8 cellular contexts compared by ENCODE assay signal in the genomic region with DNA sequence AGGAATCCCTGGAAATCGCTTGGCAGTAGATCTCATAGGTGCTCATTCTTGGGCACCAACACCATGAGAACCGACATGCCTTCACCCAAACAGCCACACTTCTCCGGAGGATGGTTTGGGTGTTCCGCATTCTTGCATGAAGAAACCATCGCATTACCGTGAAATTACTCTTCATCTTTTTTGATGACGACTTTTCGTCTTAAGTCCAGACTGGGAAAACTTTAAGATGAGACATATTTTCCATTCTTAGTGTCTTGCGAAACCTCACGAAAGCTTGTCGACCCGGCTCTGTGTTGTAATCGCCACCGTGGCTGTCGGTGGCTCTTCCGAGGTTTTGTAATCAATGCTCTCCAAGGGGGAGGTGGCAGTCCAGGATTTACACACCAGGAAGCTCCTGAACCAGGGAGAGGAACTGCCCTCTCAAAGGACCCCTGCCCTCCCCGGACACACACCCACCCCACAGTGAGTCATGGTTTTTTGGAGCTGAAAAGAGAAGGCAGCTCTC. TPM values are rescaled to one million over a fixed set of nuclear protein-coding genes. Genes with fewer than 3 reads are reported as not detected.
DNase-seq lines count a peak whose midpoint lies in the region; ATAC-seq and TF ChIP-seq lines count a peak whose summit lies in the region.

No MANE protein-coding gene starts in this region.

- ATAC-seq in HG02763 (IDR thresholded peaks at IDR 0.05; ENCODE audit: unreplicated experiment) (no peak), GM21737 (IDR thresholded peaks at IDR 0.05; ENCODE audit: unreplicated experiment) (no peak), HG02970 (IDR thresholded peaks at IDR 0.05; ENCODE audit: low FRiP score, unreplicated experiment) (no peak)

- peak overlapping the region; percentile 87 for H3K4me3 Mint-ChIP-seq in osteocyte (ENCODE audit: unreplicated experiment)

- CTCF ChIA-PET in RWPE1 (lab: Yijun Ruan, JAX) = interaction anchor here (0.6 to 0.7 kb wide), 2 partner anchors 8 to 629 kb away, joined by 3 read pairs; no protein-coding TSS in a partner anchor

- TF ChIP-seq CTCF in RWPE1 (conservative IDR thresholded peaks at IDR 0.05; ENCODE audit: low read depth) = no peak
- TF ChIP-seq CTCF in epithelial cell of esophagus (IDR thresholded peaks at IDR 0.05; ENCODE audit: insufficient read depth, low read depth, low read length, missing control alignments) = no peak
- TF ChIP-seq CTCF in osteocyte (IDR thresholded peaks at IDR 0.05) = no peak

- H3K27me3 Mint-ChIP-seq in osteocyte (ENCODE audit: unreplicated experiment) = no peaks in the 10 kb centered on the region

- H3K36me3 Mint-ChIP-seq in osteocyte (ENCODE audit: unreplicated experiment) = peaks cover 5% of the 10 kb centered on the region

- H3K4me1 Mint-ChIP-seq in osteocyte (ENCODE audit: unreplicated experiment) = peaks cover 23% of the 10 kb centered on the region

- DNase-seq in GOT3 (lab: John Stamatoyannopoulos, UW) (peak; percentile 68), RWPE1 (ENCODE audit: low spot score) (peak; percentile 69), epithelial cell of esophagus (ENCODE audit: low read depth) (peak; percentile 97), osteocyte (ENCODE audit: extremely low spot score, unreplicated experiment) (peak; percentile 57), NCI-H1930 (lab: John Stamatoyannopoulos, UW) (no peak)

- peak overlapping the region; percentile 97 for H3K4me3 ChIP-seq in epithelial cell of esophagus (ENCODE audit: low read length)

- no peaks in the 10 kb centered on the region for H3K9me3 Mint-ChIP-seq in osteocyte (ENCODE audit: unreplicated experiment)

- H3K27ac Mint-ChIP-seq in osteocyte (ENCODE audit: unreplicated experiment) = peak overlapping the region; percentile 92

- peak overlapping the region; percentile 88 for H3K27ac ChIP-seq in RWPE1

- POLR2A ChIA-PET in RWPE1 (lab: Yijun Ruan, JAX; ENCODE audit: low non-redundant PET) = interaction anchor here (1.0 kb wide), 1 partner anchor 728 kb away, joined by 3 read pairs; no protein-coding TSS in a partner anchor

RNA-seq across cellular contexts. Expression of gene TOM1, which starts 1.7 kb away (rescaled TPM):
- 55.5 and 57.6 TPM in 2 replicates for total RNA-seq in osteocyte

RNA-seq across cellular contexts. Expression of gene HMGXB4, which starts 44.1 kb away (rescaled TPM):
- 25.7 and 26.8 TPM in 2 replicates for total RNA-seq in osteocyte

Comparison
In these comparisons a context has a peak if more than half of its experiments do, and no peak if none do; other contexts are left out.
1. DNase-seq: peak in GOT3 (single experiment), RWPE1 (single experiment), epithelial cell of esophagus (single experiment) and osteocyte (single experiment); none in NCI-H1930 (0 of 2).